Comparison of ENCODE assay signal across 11 cellular contexts in genomic region chr12:72273499-72273837, GRCh38. TPM values are rescaled to one million over a fixed set of nuclear protein-coding genes. Genes with fewer than 3 reads are reported as not detected.
DNase-seq lines count a peak whose midpoint lies in the region; ATAC-seq, FAIRE-seq and TF ChIP-seq lines count a peak whose summit lies in the region.
"Had no signal": no experiment of that assay in that cellular context is flagged by ENCODE, and none has a peak within 500 bp of the region (broad histone marks: within the 10 kb centered on the region; RNA-seq: fewer than 3 reads in every experiment).

No MANE protein-coding gene starts in this region.

- POLR2A ChIA-PET in BJ (lab: Charles Lee) = interaction anchor here (0.7 to 0.9 kb wide), 2 partner anchors 10 to 23 kb away, joined by 3 read pairs; no protein-coding TSS in a partner anchor
- POLR2A ChIA-PET in Panc1 (lab: Charles Lee) = no interaction called here

- H3K27ac ChIP-seq in Panc1 (ENCODE audit: low read length) = no peak overlapping the region
- H3K27ac ChIP-seq in pancreas = peak overlapping the region; percentile 77 to 93 (median 80)

- peak overlapping the region; percentile 80 for H3K4me3 ChIP-seq in BJ (ENCODE audit: low read depth, low read length)
- H3K4me3 ChIP-seq in Panc1 (ENCODE audit: low read depth in 2 of 2, low read length in 2 of 2) = peak overlapping the region; percentile 40 to 49
- peak overlapping the region; percentile 57 to 71 (median 62) for H3K4me3 ChIP-seq in pancreas

- H3K27me3 ChIP-seq in BJ (ENCODE audit: control insufficient read depth, insufficient read depth, low read length) (no peaks in the 10 kb centered on the region), Panc1 (ENCODE audit: control insufficient read depth, insufficient read depth, low read length) (peaks cover 60% of the 10 kb centered on the region), pancreas (no peaks in the 10 kb centered on the region)

- peaks cover 9% of the 10 kb centered on the region for H3K27me3 Mint-ChIP-seq in glutamatergic neuron (ENCODE audit: unreplicated experiment)

- no peak for FAIRE-seq in pancreas (lab: Jason Lieb, UNC)

- no peaks in the 10 kb centered on the region for H3K9me3 ChIP-seq in Panc1 (ENCODE audit: control insufficient read depth, insufficient read depth, low read depth, low read length)
- H3K9me3 ChIP-seq in pancreas = no peaks in the 10 kb centered on the region
- H3K9me3 ChIP-seq: transverse colon had no signal

- H3K4me1 ChIP-seq in Panc1 (ENCODE audit: control insufficient read depth, insufficient read depth, low read length) = peaks cover 10% of the 10 kb centered on the region
- peaks cover 5 to 6% (median 6%) of the 10 kb centered on the region in 3 donors for H3K4me1 ChIP-seq in pancreas

- peak overlapping the region; percentile 92 for H3K4me3 Mint-ChIP-seq in glutamatergic neuron (ENCODE audit: unreplicated experiment)

- WGBS in pancreas, 2 donors = 1 to 2% methylated on average over 24 of the region's 24 CpGs

- peak overlapping the region; percentile 43 for H3K27ac Mint-ChIP-seq in glutamatergic neuron (ENCODE audit: unreplicated experiment)
- H3K27ac Mint-ChIP-seq in activated naive CD4-positive, alpha-beta T cell treated with anti-CD3 and anti-CD28 coated beads, Interleukin-2, amount 50 U/mL, for 72 hours = no peak overlapping the region

- in situ Hi-C loops in Panc1 (cut with HindIII; ENCODE audit: low pct_unique_long_range_greater_than_20kb, low sequenced_read_pairs) = no loop called here

- no peak for TF ChIP-seq CTCF in BJ (IDR thresholded peaks at IDR 0.05; ENCODE audit: insufficient read depth, low read depth, low read length)
- no peak for TF ChIP-seq CTCF in Panc1 (IDR thresholded peaks at IDR 0.05)
- no peak for TF ChIP-seq CTCF in glutamatergic neuron (IDR thresholded peaks at IDR 0.05; ENCODE audit: partially characterized antibody, unreplicated experiment)
- no peak for TF ChIP-seq CTCF in pancreas (IDR thresholded peaks at IDR 0.05)

- H3K4me1 Mint-ChIP-seq in glutamatergic neuron (ENCODE audit: low read depth, unreplicated experiment) = peaks cover 23% of the 10 kb centered on the region

- H3K36me3 ChIP-seq in BJ (ENCODE audit: control insufficient read depth, insufficient read depth, low read length) (no peaks in the 10 kb centered on the region), Panc1 (ENCODE audit: control insufficient read depth, insufficient read depth, low read length) (no peaks in the 10 kb centered on the region), pancreas (no peaks in the 10 kb centered on the region)
- H3K36me3 ChIP-seq: transverse colon had no signal

- intact Hi-C loops in Panc1 (cut with micrococcal nuclease; ENCODE audit: unreplicated experiment) = no loop called here
- intact Hi-C loops in pancreas (cut with DNase I) = no loop called here
- intact Hi-C loops in posterior vena cava (cut with DNase I) = loop anchor here in 1 of 2 donors (10.0 kb wide), 1 partner anchor 1291 kb away; no protein-coding TSS in a partner anchor

- H3K9me3 Mint-ChIP-seq in glutamatergic neuron (ENCODE audit: unreplicated experiment) = peaks cover 9% of the 10 kb centered on the region
- no peaks in the 10 kb centered on the region for H3K9me3 Mint-ChIP-seq in activated naive CD4-positive, alpha-beta T cell treated with anti-CD3 and anti-CD28 coated beads, Interleukin-2, amount 50 U/mL, for 72 hours

- DNase-seq in BJ (ENCODE audit: low read depth) (no peak), Panc1 (ENCODE audit: low read depth, low spot score) (no peak), glutamatergic neuron (no peak), pancreas (peak in 5 of 6 donors; percentile 27 to 67 (median 42)), posterior vena cava (ENCODE audit: low spot score) (no peak), T1000 (lab: John Stamatoyannopoulos, UW) (no peak)
- no peak for DNase-seq in activated naive CD4-positive, alpha-beta T cell treated with anti-CD3 and anti-CD28 coated beads, Interleukin-2, amount 50 U/mL, for 72 hours (ENCODE audit: low spot score in 2 of 2)
- DNase-seq: MV-4-11, SHP77 treated with DMSO at 0.1 percent for 48 hours, transverse colon had no signal

- no peaks in the 10 kb centered on the region for H3K36me3 Mint-ChIP-seq in glutamatergic neuron (ENCODE audit: unreplicated experiment)
- H3K36me3 Mint-ChIP-seq in activated naive CD4-positive, alpha-beta T cell treated with anti-CD3 and anti-CD28 coated beads, Interleukin-2, amount 50 U/mL, for 72 hours = peaks cover 0 to 4% of the 10 kb centered on the region in 2 donors

- no peak for ATAC-seq in Panc1
- ATAC-seq in pancreas = peak; percentile 12 to 32 (median 20)
- no peak for ATAC-seq in activated naive CD4-positive, alpha-beta T cell treated with anti-CD3 and anti-CD28 coated beads, Interleukin-2, amount 50 U/mL, for 72 hours
- no peak for ATAC-seq in GM21825 (IDR thresholded peaks at IDR 0.05; ENCODE audit: unreplicated experiment)

- no TSS peak for BruUV-seq in Panc1 (replicated peaks; lab: Mats Ljungman, UMichigan)

- CTCF ChIA-PET in BJ (lab: Yijun Ruan, JAX) (interaction anchor here (1.1 to 3.4 kb wide), 6 partner anchors 9 to 262 kb away, joined by 3 to 20 read pairs (median 6); no protein-coding TSS in a partner anchor), Panc1 (lab: Charles Lee) (no interaction called here)

RNA-seq across cellular contexts. Expression of gene TRHDE, which starts 1.3 kb away (rescaled TPM):
- 17.1 and 44.1 TPM in 2 replicates for polyA plus RNA-seq in BJ (2011; rRNA removed)
- 40.9 and 42.6 TPM in 2 replicates for polyA minus RNA-seq in BJ (2011; rRNA and poly(A)+ RNA removed)
- 1.9 TPM for total RNA-seq in Panc1 (2021; ENCODE audit: unreplicated experiment)
- polyA plus RNA-seq in Panc1 (2012; ENCODE audit: insufficient read length) = 0.58 TPM
- total RNA-seq in glutamatergic neuron (ENCODE audit: unreplicated experiment) = 16.7 TPM
- 10 to 100 TPM in 5 of 6 donors, 1 to 10 TPM in 1; 8.1 to 30.2 (median 22.7) TPM for total RNA-seq in pancreas
- 1 to 10 TPM; 1.9 to 2.2 TPM for polyA plus RNA-seq in pancreas
- total RNA-seq in activated naive CD4-positive, alpha-beta T cell treated with anti-CD3 and anti-CD28 coated beads, Interleukin-2, amount 50 U/mL, for 72 hours = not detected
- total RNA-seq in posterior vena cava = 1 to 10 TPM; 3.1 to 4.8 TPM

Comparison
In these comparisons a context has a peak if more than half of its experiments do, and no peak if none do; other contexts are left out.
1. DNase-seq: peak in pancreas (5 of 6); none in BJ (single experiment), Panc1 (single experiment), glutamatergic neuron (single experiment), activated naive CD4-positive, alpha-beta T cell treated with anti-CD3 and anti-CD28 coated beads, Interleukin-2, amount 50 U/mL, for 72 hours (0 of 2), posterior vena cava (single experiment) and T1000 (single experiment).
2. ATAC-seq: peak in pancreas (4 of 4); none in Panc1 (single experiment), activated naive CD4-positive, alpha-beta T cell treated with anti-CD3 and anti-CD28 coated beads, Interleukin-2, amount 50 U/mL, for 72 hours (0 of 2) and GM21825 (single experiment).
3. Peak in every context shown above with its lines, with median percentiles within 50 percentile points of each other: H3K4me3 ChIP-seq.